In the genomic region with DNA sequence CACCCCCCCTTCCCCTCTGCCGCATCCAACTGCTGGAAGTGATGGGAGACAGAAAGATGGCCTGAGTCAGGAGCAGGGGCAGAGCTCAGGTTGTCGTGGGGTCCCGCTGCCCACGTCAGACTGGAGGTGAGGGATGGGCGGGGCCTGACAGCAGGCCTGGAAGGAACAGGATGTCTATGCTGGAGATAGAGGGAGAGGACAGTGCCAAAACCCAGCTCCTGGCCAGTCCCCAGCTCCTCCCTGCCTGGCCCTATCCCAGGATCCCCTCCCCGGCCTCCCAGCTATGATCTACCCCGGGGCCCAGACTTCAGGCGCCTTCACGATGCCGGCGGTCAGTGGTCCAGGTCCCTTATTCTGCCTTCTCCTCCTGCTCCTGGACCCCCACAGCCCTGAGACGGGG, we compare ENCODE assay signal across 33 cellular contexts. TPM values are rescaled to one million over a fixed set of nuclear protein-coding genes. Genes with fewer than 3 reads are reported as not detected.
DNase-seq lines count a peak whose midpoint lies in the region; ATAC-seq and TF ChIP-seq lines count a peak whose summit lies in the region.
"Had no signal": no experiment of that assay in that cellular context is flagged by ENCODE, and none has a peak within 500 bp of the region (broad histone marks: within the 10 kb centered on the region; RNA-seq: fewer than 3 reads in every experiment).

TSS of gene LMAN1L (plus strand) at position 303 of the 400 bp plus-strand sequence. CDS start at position 323, 20 bp downstream.

- H2BK12ac ChIP-seq in neuronal stem cell (ENCODE audit: low read length): no peak within 1 kb of the TSS

- H2BK120ac ChIP-seq in neuronal stem cell (ENCODE audit: low read depth, low read length): no peak within 1 kb of the TSS

- intact Hi-C loops in Right ventricle myocardium superior (cut with DNase I): no loop called here

- WGBS in neuronal stem cell (ENCODE audit: extremely low coverage in 2 of 2, insufficient read length in 2 of 2, insufficient replicate concordance in 1 of 2), 2 donors: no CpG with 5 or more reads among the region's 12 CpGs

- no peaks in the 10 kb centered on the region for H3K9me3 ChIP-seq in neuronal stem cell (replicated peaks in 1 of 2; ENCODE audit: control insufficient read depth in 2 of 2, insufficient read depth in 1 of 2, low read depth in 1 of 2, low read length in 2 of 2)
- H3K9me3 ChIP-seq: gastrocnemius medialis, MG63, tibial artery, vagina had no signal

- H3K79me1 ChIP-seq in neuronal stem cell (ENCODE audit: low read depth, low read length): no peaks in the 10 kb centered on the region

- no peak for DNase-seq in activated T-cell treated with anti-CD3 and anti-CD28 coated beads, Interleukin-2, amount 50 U/mL, for 24 hours
- no peak for DNase-seq in activated T-cell treated with anti-CD3 and anti-CD28 coated beads, Interleukin-2, amount 50 U/mL, for 48 hours
- DNase-seq in NCI-H446 treated with DMSO at 0.1 percent for 48 hours (lab: John Stamatoyannopoulos, UW) (peak; percentile 51), Right ventricle myocardium superior (peak; percentile 63), neuronal stem cell (ENCODE audit: low spot score) (no peak), activated gamma-delta T cell treated with Interleukin-2 at 50 U/mL for 16 hours (no peak), GM03348 (ENCODE audit: low spot score) (no peak)
- DNase-seq: activated T-cell treated with anti-CD3 and anti-CD28 coated beads for 4 hours; amniotic stem cell; DMS79 treated with DMSO at 0.1 percent for 48 hours; gastrocnemius medialis; GF-D8; GOT3; hypothalamus; immature natural killer cell; KG1; left colon; MG63; NCI-H1105 treated with DMSO at 0.1 percent for 48 hours; NCI-H187 treated with DMSO at 0.1 percent for 48 hours; NCI-H2171 treated with DMSO at 0.1 percent for 48 hours; NCI-H524; stimulated activated CD4-positive, alpha-beta T cell treated with anti-CD3 and anti-CD28 coated beads, Interleukin-2, amount 100 ng/mL, for 24 hours; tibial artery had no signal

- no peak within 1 kb of the TSS for H3K27ac ChIP-seq in neuronal stem cell (replicated peaks; ENCODE audit: low read length)
- H3K27ac ChIP-seq: gastrocnemius medialis, parathyroid adenoma, tibial artery, vagina had no signal

- H3K27me3 Mint-ChIP-seq in activated T-cell treated with anti-CD3 and anti-CD28 coated beads, Interleukin-2, amount 50 U/mL, for 24 hours: no peaks in the 10 kb centered on the region

- peaks cover 6% of the 10 kb centered on the region in 2 donors for H3K4me1 ChIP-seq in neuronal stem cell (ENCODE audit: control insufficient read depth in 2 of 2, insufficient read depth in 1 of 2, low read depth in 1 of 2, low read length in 2 of 2)
- H3K4me1 ChIP-seq: tibial artery had no signal

- peak; percentile 52 for ATAC-seq in Right ventricle myocardium superior (ENCODE audit: poor library complexity)
- no peak for ATAC-seq in GM18505 (IDR thresholded peaks at IDR 0.05; ENCODE audit: unreplicated experiment)
- ATAC-seq: gastrocnemius medialis, left colon, SK-N-SH treated with all-trans-retinoic acid at 6 μM for 48 hours had no signal

- no peak within 1 kb of the TSS for H3K14ac ChIP-seq in neuronal stem cell (ENCODE audit: low read length)

- H2AFZ ChIP-seq in neuronal stem cell (ENCODE audit: low read length): no peak within 1 kb of the TSS
- H2AFZ ChIP-seq: parathyroid adenoma had no signal

- no peak within 1 kb of the TSS for H3K18ac ChIP-seq in neuronal stem cell (ENCODE audit: low read length)

- no peaks in the 10 kb centered on the region for H3K36me3 ChIP-seq in neuronal stem cell (replicated peaks in 1 of 2; ENCODE audit: control insufficient read depth in 2 of 2, insufficient read depth in 2 of 2, low read length in 2 of 2)
- H3K36me3 ChIP-seq: gastrocnemius medialis, MG63, tibial artery, vagina had no signal

- H3K9ac ChIP-seq in neuronal stem cell (ENCODE audit: low read depth, low read length, poor library complexity): no peak within 1 kb of the TSS
- H3K9ac ChIP-seq: parathyroid adenoma had no signal

- peak within 1 kb of the TSS; percentile 86 for H2AK5ac ChIP-seq in neuronal stem cell (ENCODE audit: low read depth, low read length)

- no peak within 1 kb of the TSS for H3K4me2 ChIP-seq in neuronal stem cell (ENCODE audit: insufficient read depth, low read length, poor library complexity, severe bottlenecking)
- H3K4me2 ChIP-seq: smooth muscle cell had no signal

- H3K4ac ChIP-seq in neuronal stem cell (ENCODE audit: low read length): no peak within 1 kb of the TSS

- H4K8ac ChIP-seq in neuronal stem cell (ENCODE audit: low read depth, low read length): no peak within 1 kb of the TSS

- TF ChIP-seq POLR2A in GM18505 (IDR thresholded peaks at IDR 0.05; ENCODE audit: borderline replicate concordance, extremely low read depth, insufficient read depth, insufficient read length): no peak

- no peak within 1 kb of the TSS for H3K23ac ChIP-seq in neuronal stem cell (ENCODE audit: low read depth, low read length, poor library complexity)

- H3K4me1 Mint-ChIP-seq in activated T-cell treated with anti-CD3 and anti-CD28 coated beads, Interleukin-2, amount 50 U/mL, for 24 hours (ENCODE audit: low read depth): peaks cover 13% of the 10 kb centered on the region

- peak within 1 kb of the TSS; percentile 53 for H2BK5ac ChIP-seq in neuronal stem cell (ENCODE audit: low read length)

- no peaks in the 10 kb centered on the region for H3K9me3 Mint-ChIP-seq in activated T-cell treated with anti-CD3 and anti-CD28 coated beads, Interleukin-2, amount 50 U/mL, for 24 hours
- H3K9me3 Mint-ChIP-seq: brain; immature natural killer cell; memory B cell; T-helper 2 cell treated with Interferon-gamma antibody and Interleukin-4, amounts not matched to agents 5 μg/mL and 100 μg/mL, for 36 hours had no signal

- H4K91ac ChIP-seq in neuronal stem cell (ENCODE audit: low read depth, low read length, poor library complexity): peak within 1 kb of the TSS; percentile 85

- H2BK15ac ChIP-seq in neuronal stem cell (ENCODE audit: low read length): peak within 1 kb of the TSS; percentile 21

- peak within 1 kb of the TSS; percentile 66 for H3K27ac Mint-ChIP-seq in activated T-cell treated with anti-CD3 and anti-CD28 coated beads, Interleukin-2, amount 50 U/mL, for 24 hours
- H3K27ac Mint-ChIP-seq: memory B cell; T-helper 2 cell treated with Interferon-gamma antibody and Interleukin-4, amounts not matched to agents 5 μg/mL and 100 μg/mL, for 36 hours had no signal

- H3K4me3 ChIP-seq in neuronal stem cell (ENCODE audit: low read length in 2 of 2): no peak within 1 kb of the TSS
- H3K4me3 ChIP-seq: gastrocnemius medialis, MG63, smooth muscle cell, tibial artery, vagina had no signal

- H3K27me3 ChIP-seq in neuronal stem cell (ENCODE audit: control insufficient read depth in 3 of 3, insufficient read depth in 3 of 3, low read depth in 1 of 3, low read length in 3 of 3): no peaks in the 10 kb centered on the region
- H3K27me3 ChIP-seq: gastrocnemius medialis, MG63, vagina had no signal

- no peaks in the 10 kb centered on the region for H3K36me3 Mint-ChIP-seq in activated T-cell treated with anti-CD3 and anti-CD28 coated beads, Interleukin-2, amount 50 U/mL, for 24 hours (ENCODE audit: low read depth)
- H3K36me3 Mint-ChIP-seq: brain, immature natural killer cell, memory B cell had no signal

- H3K4me3 Mint-ChIP-seq in activated T-cell treated with anti-CD3 and anti-CD28 coated beads, Interleukin-2, amount 50 U/mL, for 24 hours: no peak within 1 kb of the TSS
- H3K4me3 Mint-ChIP-seq: brain; immature natural killer cell; memory B cell; T-helper 2 cell treated with Interferon-gamma antibody and Interleukin-4, amounts not matched to agents 5 μg/mL and 100 μg/mL, for 36 hours had no signal

RNA-seq across cellular contexts. Expression of gene LMAN1L, which starts in this region (rescaled TPM):
- 20.6 TPM for total RNA-seq in Right ventricle myocardium superior
- polyA plus RNA-seq in neuronal stem cell (2013, experiment 1 of 2): not detected
- not detected for polyA plus RNA-seq in neuronal stem cell (2013, experiment 2 of 2)
- total RNA-seq: gastrocnemius medialis, smooth muscle cell, vagina had no signal
- polyA plus RNA-seq: immature natural killer cell, neural cell, smooth muscle cell had no signal

Comparison
In these comparisons a context has a peak if more than half of its experiments do, and no peak if none do; other contexts are left out.
1. DNase-seq: peak in NCI-H446 treated with DMSO at 0.1 percent for 48 hours (single experiment) and Right ventricle myocardium superior (single experiment); none in activated T-cell treated with anti-CD3 and anti-CD28 coated beads, Interleukin-2, amount 50 U/mL, for 24 hours (single experiment), activated T-cell treated with anti-CD3 and anti-CD28 coated beads, Interleukin-2, amount 50 U/mL, for 48 hours (0 of 2), neuronal stem cell (single experiment), activated gamma-delta T cell treated with Interleukin-2 at 50 U/mL for 16 hours (single experiment) and GM03348 (single experiment).